Comparison of ENCODE assay signal across 24 cellular contexts in genomic region chr1:15262003-15262377, GRCh38. TPM values are rescaled to one million over a fixed set of nuclear protein-coding genes. Genes with fewer than 3 reads are reported as not detected.
DNase-seq lines count a peak whose midpoint lies in the region; ATAC-seq and TF ChIP-seq lines count a peak whose summit lies in the region.
"Had no signal": no experiment of that assay in that cellular context is flagged by ENCODE, and none has a peak within 500 bp of the region (broad histone marks: within the 10 kb centered on the region; RNA-seq: fewer than 3 reads in every experiment).

No MANE protein-coding gene starts in this region.

- 76 to 92% (median 86%) methylated on average over 2 of the region's 2 CpGs for WGBS in spleen, 5 donors

- H3K4me1 ChIP-seq in spleen (peaks cover 8 to 39% (median 20%) of the 10 kb centered on the region in 6 donors), mucosa of descending colon (ENCODE audit: low read depth) (peaks cover 6% of the 10 kb centered on the region)
- H3K4me1 ChIP-seq: BE2C had no signal

- H3K36me3 Mint-ChIP-seq in activated naive CD8-positive, alpha-beta T cell treated with anti-CD3 and anti-CD28 coated beads, Interleukin-2, amount 10 ng/mL, durations not matched to agents 7 days and 5 days = no peaks in the 10 kb centered on the region
- H3K36me3 Mint-ChIP-seq in activated naive CD8-positive, alpha-beta T cell treated with anti-CD3 and anti-CD28 coated beads for 36 hours = no peaks in the 10 kb centered on the region
- H3K36me3 Mint-ChIP-seq in activated naive CD8-positive, alpha-beta T cell treated with anti-CD3 and anti-CD28 coated beads, Interleukin-2, amount 50 U/mL, for 24 hours (ENCODE audit: low read depth) = no peaks in the 10 kb centered on the region
- H3K36me3 Mint-ChIP-seq in immature natural killer cell = peaks cover 0 to 6% (median 0%) of the 10 kb centered on the region in 3 donors
- H3K36me3 Mint-ChIP-seq: brain had no signal

- H3K4me3 ChIP-seq in spleen (no peak overlapping the region), mucosa of descending colon (no peak overlapping the region)

- H3K27ac ChIP-seq in spleen = peak overlapping the region in 6 of 8 donors; percentile 69 to 81 (median 74)

- peak overlapping the region; percentile 71 for H3K4me3 Mint-ChIP-seq in activated naive CD8-positive, alpha-beta T cell treated with anti-CD3 and anti-CD28 coated beads, Interleukin-2, amount 10 ng/mL, durations not matched to agents 7 days and 5 days
- H3K4me3 Mint-ChIP-seq in activated naive CD8-positive, alpha-beta T cell treated with anti-CD3 and anti-CD28 coated beads for 36 hours = no peak overlapping the region
- H3K4me3 Mint-ChIP-seq in activated naive CD8-positive, alpha-beta T cell treated with anti-CD3 and anti-CD28 coated beads, Interleukin-2, amount 50 U/mL, for 24 hours = peak overlapping the region; percentile 45
- peak overlapping the region in 3 of 5 donors; percentile 61 to 72 (median 62) for H3K4me3 Mint-ChIP-seq in immature natural killer cell
- H3K4me3 Mint-ChIP-seq: activated CD8-positive, alpha-beta memory T cell treated with anti-CD3 and anti-CD28 coated beads, Interleukin-2, amount 10 ng/mL, durations not matched to agents 7 days and 5 days; brain had no signal

- H3K36me3 ChIP-seq in spleen = no peaks in the 10 kb centered on the region
- no peaks in the 10 kb centered on the region for H3K36me3 ChIP-seq in mucosa of descending colon (ENCODE audit: low read depth)
- H3K36me3 ChIP-seq: BE2C, stomach had no signal

- H3K9me3 Mint-ChIP-seq in activated naive CD8-positive, alpha-beta T cell treated with anti-CD3 and anti-CD28 coated beads, Interleukin-2, amount 10 ng/mL, durations not matched to agents 7 days and 5 days = peaks cover 6% of the 10 kb centered on the region
- peaks cover 2% of the 10 kb centered on the region for H3K9me3 Mint-ChIP-seq in activated naive CD8-positive, alpha-beta T cell treated with anti-CD3 and anti-CD28 coated beads for 36 hours
- peaks cover 13% of the 10 kb centered on the region for H3K9me3 Mint-ChIP-seq in activated naive CD8-positive, alpha-beta T cell treated with anti-CD3 and anti-CD28 coated beads, Interleukin-2, amount 50 U/mL, for 24 hours
- H3K9me3 Mint-ChIP-seq in immature natural killer cell = peaks cover 0 to 7% (median 0%) of the 10 kb centered on the region in 6 donors
- H3K9me3 Mint-ChIP-seq: activated T-helper 2 cell treated with anti-CD3 and anti-CD28 coated beads, Interferon-gamma antibody, Interleukin-2, Interleukin-4, amounts not matched to agents 10 μg/mL and 5 μg/mL and 100 μg/mL, durations not matched to agents 14 hours and 24 hours and 36 hours had no signal

- intact Hi-C loops in spleen (cut with DNase I; ENCODE audit: low total_unique reads) = loop anchor here (10.0 kb wide), 1 partner anchor 107 kb away; the partner anchor contains the start of gene TMEM51
- intact Hi-C loops in mucosa of descending colon (cut with DNase I, micrococcal nuclease) = no loop called here

- H3K27me3 Mint-ChIP-seq in activated naive CD8-positive, alpha-beta T cell treated with anti-CD3 and anti-CD28 coated beads, Interleukin-2, amount 10 ng/mL, durations not matched to agents 7 days and 5 days = peaks cover 51% of the 10 kb centered on the region
- H3K27me3 Mint-ChIP-seq in activated naive CD8-positive, alpha-beta T cell treated with anti-CD3 and anti-CD28 coated beads for 36 hours = peaks cover 77% of the 10 kb centered on the region
- H3K27me3 Mint-ChIP-seq in activated naive CD8-positive, alpha-beta T cell treated with anti-CD3 and anti-CD28 coated beads, Interleukin-2, amount 50 U/mL, for 24 hours = peaks cover 51% of the 10 kb centered on the region
- peaks cover 0 to 10% (median 6%) of the 10 kb centered on the region in 3 donors for H3K27me3 Mint-ChIP-seq in immature natural killer cell (ENCODE audit: low read depth in 3 of 3)

- TF ChIP-seq CTCF in spleen (IDR thresholded peaks at IDR 0.05 in 8 of 11, conservative IDR thresholded peaks at IDR 0.05 in 3 of 11) (no peak), mucosa of descending colon (IDR thresholded peaks at IDR 0.05) (no peak)

- peaks cover 15% of the 10 kb centered on the region for H3K4me1 Mint-ChIP-seq in activated naive CD8-positive, alpha-beta T cell treated with anti-CD3 and anti-CD28 coated beads, Interleukin-2, amount 10 ng/mL, durations not matched to agents 7 days and 5 days
- H3K4me1 Mint-ChIP-seq in activated naive CD8-positive, alpha-beta T cell treated with anti-CD3 and anti-CD28 coated beads for 36 hours = peaks cover 34% of the 10 kb centered on the region
- peaks cover 22% of the 10 kb centered on the region for H3K4me1 Mint-ChIP-seq in activated naive CD8-positive, alpha-beta T cell treated with anti-CD3 and anti-CD28 coated beads, Interleukin-2, amount 50 U/mL, for 24 hours
- H3K4me1 Mint-ChIP-seq in immature natural killer cell = peaks cover 16 to 17% of the 10 kb centered on the region in 2 donors

- H3K27me3 ChIP-seq in spleen (replicated peaks in 1 of 7) = peaks cover 0 to 9% (median 0%) of the 10 kb centered on the region in 7 donors
- H3K27me3 ChIP-seq: BE2C, stomach had no signal

- peaks cover 0 to 11% (median 5%) of the 10 kb centered on the region in 8 donors for H3K9me3 ChIP-seq in spleen
- no peaks in the 10 kb centered on the region for H3K9me3 ChIP-seq in mucosa of descending colon
- H3K9me3 ChIP-seq: BE2C had no signal

- H3K27ac Mint-ChIP-seq in activated naive CD8-positive, alpha-beta T cell treated with anti-CD3 and anti-CD28 coated beads, Interleukin-2, amount 10 ng/mL, durations not matched to agents 7 days and 5 days = no peak overlapping the region
- H3K27ac Mint-ChIP-seq in activated naive CD8-positive, alpha-beta T cell treated with anti-CD3 and anti-CD28 coated beads for 36 hours = no peak overlapping the region
- no peak overlapping the region for H3K27ac Mint-ChIP-seq in activated naive CD8-positive, alpha-beta T cell treated with anti-CD3 and anti-CD28 coated beads, Interleukin-2, amount 50 U/mL, for 24 hours
- H3K27ac Mint-ChIP-seq in immature natural killer cell = no peak overlapping the region
- H3K27ac Mint-ChIP-seq: activated CD8-positive, alpha-beta memory T cell treated with anti-CD3 and anti-CD28 coated beads, Interleukin-2, amount 10 ng/mL, durations not matched to agents 7 days and 5 days; activated T-helper 2 cell treated with anti-CD3 and anti-CD28 coated beads, Interferon-gamma antibody, Interleukin-2, Interleukin-4, amounts not matched to agents 10 μg/mL and 5 μg/mL and 100 μg/mL, durations not matched to agents 14 hours and 24 hours and 36 hours; brain had no signal

- POLR2A ChIA-PET in activated naive CD8-positive, alpha-beta T cell treated with anti-CD3 and anti-CD28 coated beads, Interleukin-2, amount 10 ng/mL, durations not matched to agents 7 days and 5 days (lab: Charles Lee) = interaction anchor here (0.7 kb wide), 1 partner anchor 13 kb away, joined by 6 read pairs; no protein-coding TSS in a partner anchor

- no peak for TF ChIP-seq POLR2A in spleen (IDR thresholded peaks at IDR 0.05)

- ATAC-seq in activated naive CD8-positive, alpha-beta T cell treated with anti-CD3 and anti-CD28 coated beads, Interleukin-2, amount 10 ng/mL, durations not matched to agents 7 days and 5 days (ENCODE audit: low read depth) = no peak
- no peak for ATAC-seq in activated naive CD8-positive, alpha-beta T cell treated with anti-CD3 and anti-CD28 coated beads, Interleukin-2, amount 50 U/mL, for 24 hours
- ATAC-seq in HG02973 (IDR thresholded peaks at IDR 0.05; ENCODE audit: unreplicated experiment) = no peak
- no peak for ATAC-seq in mucosa of descending colon
- no peak for ATAC-seq in HG03521 (IDR thresholded peaks at IDR 0.05; ENCODE audit: unreplicated experiment)
- ATAC-seq: activated CD8-positive, alpha-beta memory T cell treated with anti-CD3 and anti-CD28 coated beads, Interleukin-2, amount 10 ng/mL, durations not matched to agents 7 days and 5 days had no signal

- no peak for DNase-seq in activated naive CD8-positive, alpha-beta T cell treated with anti-CD3 and anti-CD28 coated beads, Interleukin-2, amount 10 ng/mL, durations not matched to agents 7 days and 5 days
- no peak for DNase-seq in activated naive CD8-positive, alpha-beta T cell treated with anti-CD3 and anti-CD28 coated beads for 36 hours
- DNase-seq in activated naive CD8-positive, alpha-beta T cell treated with anti-CD3 and anti-CD28 coated beads, Interleukin-2, amount 50 U/mL, for 24 hours = no peak
- DNase-seq in immature natural killer cell = no peak
- no peak for DNase-seq in spleen
- DNase-seq in mucosa of descending colon = no peak
- DNase-seq: activated CD8-positive, alpha-beta memory T cell treated with anti-CD3 and anti-CD28 coated beads, Interleukin-2, amount 10 ng/mL, durations not matched to agents 7 days and 5 days; BE2C; cortex of kidney; EL; NCI-H1436; NCI-H510A; NK-92 treated with Interleukin-12 subunit alpha and Interleukin-12 subunit beta, amount 100 ng/mL, for 24 hours; occipital lobe; stimulated activated CD4-positive, alpha-beta T cell treated with anti-CD3 and anti-CD28 coated beads, Interleukin-12 subunit alpha, Interleukin-12 subunit beta, amount 100 ng/mL, for 4 hours; stimulated activated CD4-positive, alpha-beta T cell treated with anti-CD3 and anti-CD28 coated beads, Interleukin-4, amount 100 ng/mL, for 4 hours had no signal

RNA-seq across cellular contexts. Expression of gene FHAD1, which starts 15.0 kb away (rescaled TPM):
- under 1 TPM; 0.34 to 0.64 TPM for total RNA-seq in activated naive CD8-positive, alpha-beta T cell treated with anti-CD3 and anti-CD28 coated beads, Interleukin-2, amount 10 ng/mL, durations not matched to agents 7 days and 5 days
- total RNA-seq in activated naive CD8-positive, alpha-beta T cell treated with anti-CD3 and anti-CD28 coated beads for 36 hours = under 1 TPM; 0.49 to 0.70 TPM
- polyA plus RNA-seq in immature natural killer cell = under 1 TPM in 1 of 3 donors, not detected in 2; 0.28 TPM
- total RNA-seq in spleen = 1 to 10 TPM in 1 of 7 donors, under 1 TPM in 3, not detected in 3; 0.25 to 1.0 (median 0.28) TPM
- under 1 TPM; 0.22 to 0.43 (median 0.26) TPM for polyA plus RNA-seq in spleen
- 1 to 10 TPM in 1 of 3 donors, under 1 TPM in 2; 0.89 to 1.9 (median 0.99) TPM for total RNA-seq in mucosa of descending colon
- total RNA-seq: activated CD8-positive, alpha-beta memory T cell treated with anti-CD3 and anti-CD28 coated beads, Interleukin-2, amount 10 ng/mL, durations not matched to agents 7 days and 5 days; activated T-helper 2 cell treated with anti-CD3 and anti-CD28 coated beads, Interferon-gamma antibody, Interleukin-2, Interleukin-4, amounts not matched to agents 10 μg/mL and 5 μg/mL and 100 μg/mL, durations not matched to agents 14 hours and 24 hours and 36 hours; left lobe of liver; MCF 10A had no signal
- polyA plus RNA-seq: IgD-negative memory B cell had no signal
